ENCODE assay signal across 8 cellular contexts in the genomic region with DNA sequence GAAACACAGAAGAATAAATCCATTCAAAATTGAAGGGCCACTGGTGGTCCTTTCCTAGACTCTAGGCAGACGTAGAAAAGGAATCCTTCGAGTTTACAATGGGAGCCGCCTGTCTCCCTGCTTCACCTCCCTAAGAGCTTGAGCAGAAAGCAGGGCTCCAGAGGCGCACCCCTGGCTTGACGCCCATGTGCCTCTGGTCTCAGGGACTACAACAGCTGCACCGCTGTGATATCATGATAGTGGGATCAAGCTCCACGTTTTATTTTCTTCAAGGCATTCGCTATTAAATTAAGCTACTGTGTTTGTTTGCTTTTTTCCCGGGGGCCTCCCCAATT. TPM values are rescaled to one million over a fixed set of nuclear protein-coding genes. Genes with fewer than 3 reads are reported as not detected.
DNase-seq lines count a peak whose midpoint lies in the region; ATAC-seq and TF ChIP-seq lines count a peak whose summit lies in the region.

No MANE protein-coding gene starts in this region.

- H3K56ac ChIP-seq in mesendoderm (ENCODE audit: low read length): peak overlapping the region; percentile 99

- H3K9me3 ChIP-seq in left ventricle myocardium inferior (replicated peaks) (no peaks in the 10 kb centered on the region), body of pancreas (no peaks in the 10 kb centered on the region), vagina (no peaks in the 10 kb centered on the region)

- H3K27ac ChIP-seq in left ventricle myocardium inferior (replicated peaks) (peak overlapping the region; percentile 98), body of pancreas (peak overlapping the region; percentile 93 to 97 (median 94)), mesendoderm (ENCODE audit: low read depth, low read length) (no peak overlapping the region), vagina (peak overlapping the region; percentile 82)

- H3K18ac ChIP-seq in mesendoderm (ENCODE audit: low read length): no peak overlapping the region

- no peak overlapping the region for H4K5ac ChIP-seq in mesendoderm (ENCODE audit: low read length)

- peaks cover 20% of the 10 kb centered on the region for H3K79me1 ChIP-seq in mesendoderm (ENCODE audit: low read length)

- H2BK5ac ChIP-seq in mesendoderm (ENCODE audit: low read length): no peak overlapping the region

- WGBS in body of pancreas, 2 donors: 4 to 7% methylated on average over 8 to 9 of the region's 9 CpGs
- WGBS in mesendoderm (ENCODE audit: extremely low coverage, insufficient coverage, low lambda C conversion rate): no CpG with 5 or more reads among the region's 9 CpGs

- H3K27me3 ChIP-seq in left ventricle myocardium inferior (ENCODE audit: low read depth) (no peaks in the 10 kb centered on the region), body of pancreas (no peaks in the 10 kb centered on the region), mesendoderm (ENCODE audit: insufficient read depth, low read length, poor library complexity) (no peaks in the 10 kb centered on the region), vagina (no peaks in the 10 kb centered on the region)

- no peak overlapping the region for H2BK15ac ChIP-seq in mesendoderm (replicated peaks; ENCODE audit: low read depth)

- H3K79me2 ChIP-seq in mesendoderm (ENCODE audit: control insufficient read depth, insufficient read depth, low read length): peaks cover 14% of the 10 kb centered on the region

- H3K9ac ChIP-seq in mesendoderm (ENCODE audit: low read length): peak overlapping the region; percentile 94

- H4K8ac ChIP-seq in mesendoderm (ENCODE audit: low read depth, low read length): no peak overlapping the region

- no peak overlapping the region for H2BK120ac ChIP-seq in mesendoderm (ENCODE audit: low read depth, low read length)

- H3K36me3 ChIP-seq in left ventricle myocardium inferior: peaks cover 46% of the 10 kb centered on the region
- H3K36me3 ChIP-seq in body of pancreas (replicated peaks in 1 of 2; ENCODE audit: insufficient read depth in 1 of 2, low read depth in 2 of 2): peaks cover 8 to 24% of the 10 kb centered on the region in 2 donors
- peaks cover 21% of the 10 kb centered on the region for H3K36me3 ChIP-seq in mesendoderm (ENCODE audit: control insufficient read depth, insufficient read depth, low read length)
- peaks cover 0 to 48% of the 10 kb centered on the region in 2 donors for H3K36me3 ChIP-seq in vagina

- TF ChIP-seq POLR2A in body of pancreas (IDR thresholded peaks at IDR 0.05) (no peak), vagina (IDR thresholded peaks at IDR 0.05) (no peak)

- no peak overlapping the region for H3K4ac ChIP-seq in mesendoderm (ENCODE audit: low read depth, low read length)

- TF ChIP-seq CTCF in left ventricle myocardium inferior (IDR thresholded peaks at IDR 0.05; ENCODE audit: borderline replicate concordance) (no peak), body of pancreas (IDR thresholded peaks at IDR 0.05) (no peak), vagina (IDR thresholded peaks at IDR 0.05) (no peak)

- no peak for ATAC-seq in body of pancreas
- ATAC-seq in HG02981 (IDR thresholded peaks at IDR 0.05; ENCODE audit: unreplicated experiment): no peak

- intact Hi-C loops in left ventricle myocardium inferior (cut with micrococcal nuclease) (no loop called here), cardiac septum (cut with DNase I) (loop anchor here (5.0 to 10.0 kb wide), 5 partner anchors 50 to 212 kb away; a partner anchor contains a TSS), body of pancreas (cut with DNase I) (no loop called here), vagina (cut with DNase I) (loop anchor here (10.0 kb wide), 1 partner anchor 48 kb away; a partner anchor contains a TSS)

- H3K4me2 ChIP-seq in mesendoderm (ENCODE audit: low read length): peak overlapping the region; percentile 54

- H2AK5ac ChIP-seq in mesendoderm (ENCODE audit: low read length): no peak overlapping the region

- peak overlapping the region; percentile 88 for H3K4me3 ChIP-seq in left ventricle myocardium inferior
- H3K4me3 ChIP-seq in body of pancreas: peak overlapping the region; percentile 20 to 71
- H3K4me3 ChIP-seq in mesendoderm (ENCODE audit: low read length): peak overlapping the region; percentile 91
- peak overlapping the region; percentile 92 to 93 for H3K4me3 ChIP-seq in vagina

- no peak for DNase-seq in left ventricle myocardium inferior
- no peak for DNase-seq in cardiac septum (ENCODE audit: low spot score)
- peak in 2 of 4 donors; percentile 29 to 31 for DNase-seq in body of pancreas
- DNase-seq in mesendoderm: no peak
- no peak for DNase-seq in vagina (ENCODE audit: extremely low spot score in 2 of 2)
- DNase-seq in activated CD4-positive, CD25-positive, alpha-beta regulatory T cell (lab: John Stamatoyannopoulos, UW): no peak
- no peak for DNase-seq in NCI-H2196 treated with DMSO at 0.1 percent for 48 hours (lab: John Stamatoyannopoulos, UW; ENCODE audit: unreplicated experiment)

- no peak overlapping the region for H3K23ac ChIP-seq in mesendoderm (ENCODE audit: low read length)

- H3K4me1 ChIP-seq in left ventricle myocardium inferior (peaks cover 50% of the 10 kb centered on the region), body of pancreas (peaks cover 32% of the 10 kb centered on the region), mesendoderm (ENCODE audit: control insufficient read depth, low read depth, low read length) (peaks cover 1% of the 10 kb centered on the region), vagina (peaks cover 31% of the 10 kb centered on the region)

RNA-seq across cellular contexts. Expression of a gene that starts 0.4 kb away (rescaled TPM):
- total RNA-seq in left ventricle myocardium inferior (47.3 TPM), cardiac septum (52.1 TPM), body of pancreas (10 to 100 TPM; 26.2 to 71.9 TPM), vagina (51.8 TPM)
- 44.9 TPM for polyA plus RNA-seq in mesendoderm (2013, experiment 1 of 2)
- polyA plus RNA-seq in mesendoderm (2013, experiment 2 of 2): 42.7 TPM

RNA-seq across cellular contexts. Expression of a gene that starts 0.8 kb away (rescaled TPM):
- total RNA-seq in left ventricle myocardium inferior (5.7 TPM), cardiac septum (6.3 TPM), body of pancreas (10 to 100 TPM in 1 of 2 donors, 1 to 10 TPM in 1; 6.2 to 11.9 TPM), vagina (9.1 TPM)
- 35.2 TPM for polyA plus RNA-seq in mesendoderm (2013, experiment 1 of 2)
- polyA plus RNA-seq in mesendoderm (2013, experiment 2 of 2): 36.1 TPM

RNA-seq across cellular contexts. Expression of a gene that starts 13.5 kb away (rescaled TPM):
- total RNA-seq in left ventricle myocardium inferior (1.9 TPM), cardiac septum (2.1 TPM), body of pancreas (1 to 10 TPM in 1 of 2 donors, under 1 TPM in 1; 0.99 to 6.2 TPM), vagina (3.2 TPM)
- polyA plus RNA-seq in mesendoderm (2013, experiment 1 of 2): 9.1 TPM
- 9.3 TPM for polyA plus RNA-seq in mesendoderm (2013, experiment 2 of 2)

RNA-seq across cellular contexts. Expression of a gene that starts 42.3 kb away (rescaled TPM):
- 0.14 TPM for total RNA-seq in left ventricle myocardium inferior
- not detected for total RNA-seq in cardiac septum
- total RNA-seq in body of pancreas: 1 to 10 TPM; 1.6 to 2.0 TPM
- 0.07 TPM for polyA plus RNA-seq in mesendoderm (2013, experiment 1 of 2)
- polyA plus RNA-seq in mesendoderm (2013, experiment 2 of 2): 0.11 TPM
- total RNA-seq in vagina: 0.25 TPM

RNA-seq across cellular contexts. Expression of a gene that starts 52.2 kb away (rescaled TPM):
- total RNA-seq in left ventricle myocardium inferior (11.3 TPM), cardiac septum (16.0 TPM), body of pancreas (1 to 10 TPM; 1.3 to 3.9 TPM), vagina (9.3 TPM)
- polyA plus RNA-seq in mesendoderm (2013, experiment 1 of 2): 4.1 TPM
- 3.7 TPM for polyA plus RNA-seq in mesendoderm (2013, experiment 2 of 2)

Comparison
In these comparisons a context has a peak if more than half of its experiments do, and no peak if none do; other contexts are left out.
1. intact Hi-C loops: an anchor here in cardiac septum (5.0 to 10.0 kb wide) and vagina (10.0 kb wide); none called in left ventricle myocardium inferior and body of pancreas.